33 cellular contexts compared by ENCODE assay signal in genomic region chr2:179525340-179525739, GRCh38.
"Had no signal": no experiment of that assay in that cellular context is flagged by ENCODE, and none has a peak within 500 bp of the region (broad histone marks: within the 10 kb centered on the region; RNA-seq: fewer than 3 reads in every experiment).

No MANE protein-coding gene starts in this region.

- H3K9me3 Mint-ChIP-seq: activated CD4-positive, alpha-beta memory T cell treated with anti-CD3 and anti-CD28 coated beads, Interleukin-2, amount 10 ng/mL, durations not matched to agents 7 days and 5 days; activated CD4-positive, alpha-beta T cell treated with anti-CD3 and anti-CD28 coated beads, Interleukin-2, amount 10 ng/mL, durations not matched to agents 7 days and 5 days; activated naive CD4-positive, alpha-beta T cell treated with anti-CD3 and anti-CD28 coated beads, Interleukin-2, amount 50 U/mL, for 24 hours; activated naive CD8-positive, alpha-beta T cell treated with anti-CD3 and anti-CD28 coated beads, Interleukin-2, amount 50 U/mL, for 24 hours; activated T-cell treated with anti-CD3 and anti-CD28 coated beads, Interleukin-2, amount 50 U/mL, for 4 hours; activated T-helper 17 cell treated with anti-CD3 and anti-CD28 coated beads, Interleukin-2, amount 50 U/mL, for 72 hours; central memory CD8-positive, alpha-beta T cell; mesothelial cell of epicardium; naive thymus-derived CD8-positive, alpha-beta T cell; neural crest cell; stimulated activated memory B cell treated with anti-CD40 and anti-IgM and Interleukin-4, amounts not matched to agents 10 μg/mL and 1 μg/mL and 100 μg/mL, for 72 hours; stimulated activated naive CD8-positive, alpha-beta T cell treated with anti-CD3 and anti-CD28 coated beads, Interleukin-15, amount 100 ng/mL, for 72 hours; type B pancreatic cell; WTC11 had no signal

- ATAC-seq: activated naive CD8-positive, alpha-beta T cell treated with anti-CD3 and anti-CD28 coated beads, Interleukin-2, amount 50 U/mL, for 24 hours; activated T-cell treated with anti-CD3 and anti-CD28 coated beads, Interleukin-2, amount 50 U/mL, for 4 hours; activated T-helper 17 cell treated with anti-CD3 and anti-CD28 coated beads, Interleukin-2, amount 50 U/mL, for 72 hours; gastroesophageal sphincter; naive thymus-derived CD8-positive, alpha-beta T cell; stimulated activated memory B cell treated with anti-CD40 and anti-IgM and Interleukin-4, amounts not matched to agents 10 μg/mL and 1 μg/mL and 100 μg/mL, for 72 hours; stimulated activated naive CD8-positive, alpha-beta T cell treated with anti-CD3 and anti-CD28 coated beads, Interleukin-15, amount 100 ng/mL, for 72 hours; WTC11 had no signal

- H3K9me3 ChIP-seq: colonic mucosa, gastroesophageal sphincter, pancreas had no signal

- H3K27ac Mint-ChIP-seq: activated CD4-positive, alpha-beta memory T cell treated with anti-CD3 and anti-CD28 coated beads, Interleukin-2, amount 10 ng/mL, durations not matched to agents 7 days and 5 days; activated CD4-positive, alpha-beta T cell treated with anti-CD3 and anti-CD28 coated beads, Interleukin-2, amount 10 ng/mL, durations not matched to agents 7 days and 5 days; activated naive CD4-positive, alpha-beta T cell treated with anti-CD3 and anti-CD28 coated beads, Interleukin-2, amount 50 U/mL, for 24 hours; activated naive CD8-positive, alpha-beta T cell treated with anti-CD3 and anti-CD28 coated beads, Interleukin-2, amount 50 U/mL, for 24 hours; activated T-helper 17 cell treated with anti-CD3 and anti-CD28 coated beads, Interleukin-2, amount 50 U/mL, for 72 hours; mesothelial cell of epicardium; naive thymus-derived CD8-positive, alpha-beta T cell; stimulated activated memory B cell treated with anti-CD40 and anti-IgM and Interleukin-4, amounts not matched to agents 10 μg/mL and 1 μg/mL and 100 μg/mL, for 72 hours; stimulated activated naive CD8-positive, alpha-beta T cell treated with anti-CD3 and anti-CD28 coated beads, Interleukin-15, amount 100 ng/mL, for 72 hours; type B pancreatic cell; WTC11 had no signal

- H3K36me3 Mint-ChIP-seq: activated naive CD4-positive, alpha-beta T cell treated with anti-CD3 and anti-CD28 coated beads, Interleukin-2, amount 50 U/mL, for 24 hours; mesothelial cell of epicardium; naive thymus-derived CD8-positive, alpha-beta T cell; stimulated activated memory B cell treated with anti-CD40 and anti-IgM and Interleukin-4, amounts not matched to agents 10 μg/mL and 1 μg/mL and 100 μg/mL, for 72 hours; type B pancreatic cell; WTC11 had no signal

- H3K36me3 ChIP-seq: colonic mucosa, gastroesophageal sphincter, pancreas, uterus had no signal

- H3K4me3 ChIP-seq: colonic mucosa, dorsolateral prefrontal cortex, gastroesophageal sphincter, hepatocyte, pancreas, smooth muscle cell, uterus had no signal

- DNase-seq: activated CD4-positive, alpha-beta memory T cell treated with anti-CD3 and anti-CD28 coated beads, Interleukin-2, amount 10 ng/mL, durations not matched to agents 7 days and 5 days; activated CD4-positive, alpha-beta T cell treated with anti-CD3 and anti-CD28 coated beads for 1 hour; activated CD4-positive, alpha-beta T cell treated with anti-CD3 and anti-CD28 coated beads, Interleukin-2, amount 10 ng/mL, durations not matched to agents 7 days and 5 days; activated gamma-delta T cell treated with Interleukin-2 at 50 U/mL for 16 hours; activated naive CD8-positive, alpha-beta T cell treated with anti-CD3 and anti-CD28 coated beads, Interleukin-2, amount 50 U/mL, for 24 hours; activated T-cell treated with anti-CD3 and anti-CD28 coated beads, Interleukin-2, amount 50 U/mL, for 4 hours; amygdala; colonic mucosa; dorsolateral prefrontal cortex; effector memory CD4-positive, alpha-beta T cell; islet precursor cell; naive thymus-derived CD8-positive, alpha-beta T cell; nucleus accumbens; pancreas; right cardiac atrium; stimulated activated CD4-positive, alpha-beta T cell treated with anti-CD3 and anti-CD28 coated beads, Interleukin-1b, Interleukin-23, amount 100 ng/mL, for 48 hours; stimulated activated CD4-positive, alpha-beta T cell treated with anti-CD3 and anti-CD28 coated beads, Interleukin-4, amount 100 ng/mL, for 4 hours; stimulated activated CD8-positive, alpha-beta memory T cell treated with anti-CD3 and anti-CD28 coated beads, Interleukin-4, amount 100 ng/mL, for 48 hours; stimulated activated naive CD8-positive, alpha-beta T cell treated with anti-CD3 and anti-CD28 coated beads, Interleukin-15, amount 100 ng/mL, for 72 hours; substantia nigra; T-helper 2 cell; uterus had no signal

- H3K4me1 Mint-ChIP-seq: activated CD4-positive, alpha-beta memory T cell treated with anti-CD3 and anti-CD28 coated beads, Interleukin-2, amount 10 ng/mL, durations not matched to agents 7 days and 5 days; activated CD4-positive, alpha-beta T cell treated with anti-CD3 and anti-CD28 coated beads, Interleukin-2, amount 10 ng/mL, durations not matched to agents 7 days and 5 days; activated naive CD4-positive, alpha-beta T cell treated with anti-CD3 and anti-CD28 coated beads, Interleukin-2, amount 50 U/mL, for 24 hours; activated naive CD8-positive, alpha-beta T cell treated with anti-CD3 and anti-CD28 coated beads, Interleukin-2, amount 50 U/mL, for 24 hours; activated T-helper 17 cell treated with anti-CD3 and anti-CD28 coated beads, Interleukin-2, amount 50 U/mL, for 72 hours; central memory CD8-positive, alpha-beta T cell; mesothelial cell of epicardium; naive thymus-derived CD8-positive, alpha-beta T cell; stimulated activated memory B cell treated with anti-CD40 and anti-IgM and Interleukin-4, amounts not matched to agents 10 μg/mL and 1 μg/mL and 100 μg/mL, for 72 hours; stimulated activated naive CD8-positive, alpha-beta T cell treated with anti-CD3 and anti-CD28 coated beads, Interleukin-15, amount 100 ng/mL, for 72 hours had no signal

- H3K27ac ChIP-seq: colonic mucosa, dorsolateral prefrontal cortex, gastroesophageal sphincter, hepatocyte, pancreas, uterus had no signal

- H3K27me3 Mint-ChIP-seq: activated CD4-positive, alpha-beta memory T cell treated with anti-CD3 and anti-CD28 coated beads, Interleukin-2, amount 10 ng/mL, durations not matched to agents 7 days and 5 days; activated CD4-positive, alpha-beta T cell treated with anti-CD3 and anti-CD28 coated beads, Interleukin-2, amount 10 ng/mL, durations not matched to agents 7 days and 5 days; activated T-helper 17 cell treated with anti-CD3 and anti-CD28 coated beads, Interleukin-2, amount 50 U/mL, for 72 hours; central memory CD8-positive, alpha-beta T cell; stimulated activated memory B cell treated with anti-CD40 and anti-IgM and Interleukin-4, amounts not matched to agents 10 μg/mL and 1 μg/mL and 100 μg/mL, for 72 hours; stimulated activated naive CD8-positive, alpha-beta T cell treated with anti-CD3 and anti-CD28 coated beads, Interleukin-15, amount 100 ng/mL, for 72 hours; type B pancreatic cell had no signal

- H3K4me3 Mint-ChIP-seq: activated CD4-positive, alpha-beta memory T cell treated with anti-CD3 and anti-CD28 coated beads, Interleukin-2, amount 10 ng/mL, durations not matched to agents 7 days and 5 days; activated CD4-positive, alpha-beta T cell treated with anti-CD3 and anti-CD28 coated beads, Interleukin-2, amount 10 ng/mL, durations not matched to agents 7 days and 5 days; activated naive CD4-positive, alpha-beta T cell treated with anti-CD3 and anti-CD28 coated beads, Interleukin-2, amount 50 U/mL, for 24 hours; activated naive CD8-positive, alpha-beta T cell treated with anti-CD3 and anti-CD28 coated beads, Interleukin-2, amount 50 U/mL, for 24 hours; activated T-cell treated with anti-CD3 and anti-CD28 coated beads, Interleukin-2, amount 50 U/mL, for 4 hours; activated T-helper 17 cell treated with anti-CD3 and anti-CD28 coated beads, Interleukin-2, amount 50 U/mL, for 72 hours; central memory CD8-positive, alpha-beta T cell; mesothelial cell of epicardium; naive thymus-derived CD8-positive, alpha-beta T cell; neural crest cell; stimulated activated memory B cell treated with anti-CD40 and anti-IgM and Interleukin-4, amounts not matched to agents 10 μg/mL and 1 μg/mL and 100 μg/mL, for 72 hours; stimulated activated naive CD8-positive, alpha-beta T cell treated with anti-CD3 and anti-CD28 coated beads, Interleukin-15, amount 100 ng/mL, for 72 hours; type B pancreatic cell; WTC11 had no signal

- H3K4me1 ChIP-seq: colonic mucosa, gastroesophageal sphincter, pancreas, uterus had no signal

- H3K27me3 ChIP-seq: colonic mucosa, dorsolateral prefrontal cortex, gastroesophageal sphincter, hepatocyte, pancreas, uterus had no signal
